8 cellular contexts compared by ENCODE assay signal in genomic region chr17:43846221-43846712, GRCh38. TPM values are rescaled to one million over a fixed set of nuclear protein-coding genes. Genes with fewer than 3 reads are reported as not detected.
DNase-seq lines count a peak whose midpoint lies in the region; ATAC-seq and TF ChIP-seq lines count a peak whose summit lies in the region.

No MANE protein-coding gene starts in this region.

- CTCF ChIA-PET in AG04450 (lab: Charles Lee), result interaction anchor here (0.5 to 3.5 kb wide), 34 partner anchors 8 to 536 kb away, joined by 3 to 32 read pairs (median 5); partner anchors contain the start of genes MPP3 and NAGS

- peaks cover 5% of the 10 kb centered on the region for H3K9me3 Mint-ChIP-seq in central memory CD8-positive, alpha-beta T cell

- POLR2A ChIA-PET in AG04450 (lab: Yijun Ruan, JAX), result interaction anchor here (0.7 to 1.4 kb wide), 3 partner anchors 31 to 79 kb away, joined by 3 to 4 read pairs (median 3); partner anchors contain the start of gene DUSP3

- H3K27ac ChIP-seq in AG04450 (ENCODE audit: low read depth, low read length), result no peak overlapping the region

- H3K27me3 ChIP-seq in AG04450 (ENCODE audit: control insufficient read depth, insufficient read depth, low read length), result peaks cover 18% of the 10 kb centered on the region

- no peak overlapping the region for H3K4me3 Mint-ChIP-seq in central memory CD8-positive, alpha-beta T cell

- no peak overlapping the region for H3K27ac Mint-ChIP-seq in central memory CD8-positive, alpha-beta T cell (ENCODE audit: low read depth)

- peak; percentile 48 for ATAC-seq in GM18907 (IDR thresholded peaks at IDR 0.05; ENCODE audit: unreplicated experiment)
- ATAC-seq in central memory CD8-positive, alpha-beta T cell (replicated peaks; ENCODE audit: extremely low read depth, poor library complexity, severe bottlenecking), result peak; percentile 88
- no peak for ATAC-seq in HG03175 (IDR thresholded peaks at IDR 0.05; ENCODE audit: unreplicated experiment)

- DNase-seq in AG04450 (ENCODE audit: low read depth, low spot score) (peak; percentile 33), NCI-H2227 (lab: John Stamatoyannopoulos, UW; ENCODE audit: unreplicated experiment) (peak; percentile 82), kidney glomerular epithelial cell (lab: John Stamatoyannopoulos, UW) (peak; percentile 70)
- peak; percentile 88 for DNase-seq in activated CD4-positive, CD25-positive, alpha-beta regulatory T cell treated with anti-CD3 and anti-CD28 coated beads, Interleukin-2, amount 50 U/mL, for 72 hours
- peak; percentile 56 to 73 for DNase-seq in central memory CD8-positive, alpha-beta T cell (ENCODE audit: low spot score in 2 of 2)
- peak; percentile 58 for DNase-seq in stimulated activated CD4-positive, alpha-beta T cell treated with anti-CD3 and anti-CD28 coated beads, Interleukin-2, amount 100 ng/mL, for 4 hours (ENCODE audit: low read depth)

- no peaks in the 10 kb centered on the region for H3K4me1 Mint-ChIP-seq in central memory CD8-positive, alpha-beta T cell

- peaks cover 47% of the 10 kb centered on the region for H3K27me3 Mint-ChIP-seq in central memory CD8-positive, alpha-beta T cell

- H3K36me3 Mint-ChIP-seq in central memory CD8-positive, alpha-beta T cell (ENCODE audit: insufficient read depth), result no peaks in the 10 kb centered on the region

- H3K4me3 ChIP-seq in AG04450 (ENCODE audit: low read depth, low read length), result no peak overlapping the region

- no peaks in the 10 kb centered on the region for H3K9me3 ChIP-seq in AG04450 (ENCODE audit: control insufficient read depth, insufficient read depth, low read length)

- peak; percentile 99 for TF ChIP-seq CTCF in AG04450 (IDR thresholded peaks at IDR 0.05; ENCODE audit: low read depth, low read length)

RNA-seq across cellular contexts. Expression of gene CD300LG, which starts 0.7 kb away (rescaled TPM):
- polyA plus RNA-seq in AG04450 (2011; rRNA removed), result not detected in 2 replicates
- polyA minus RNA-seq in AG04450 (2011; rRNA and poly(A)+ RNA removed), result not detected in 2 replicates

RNA-seq across cellular contexts. Expression of gene MPP3, which starts 13.3 kb away (rescaled TPM):
- 4.5 and 4.7 TPM in 2 replicates for polyA plus RNA-seq in AG04450 (2011; rRNA removed)
- polyA minus RNA-seq in AG04450 (2011; rRNA and poly(A)+ RNA removed), result 4.6 and 6.6 TPM in 2 replicates

Comparison
In these comparisons a context has a peak if more than half of its experiments do, and no peak if none do; other contexts are left out.
1. DNase-seq: peak in every context shown above with its lines; median percentile 88 in activated CD4-positive, CD25-positive, alpha-beta regulatory T cell treated with anti-CD3 and anti-CD28 coated beads, Interleukin-2, amount 50 U/mL, for 72 hours; 82 in NCI-H2227; 70 in kidney glomerular epithelial cell; 64 in central memory CD8-positive, alpha-beta T cell; 58 in stimulated activated CD4-positive, alpha-beta T cell treated with anti-CD3 and anti-CD28 coated beads, Interleukin-2, amount 100 ng/mL, for 4 hours; 33 in AG04450.